Comparison of ENCODE assay signal across 18 cellular contexts in genomic region chr2:107001964-107002696, GRCh38.
DNase-seq lines count a peak whose midpoint lies in the region; ATAC-seq and TF ChIP-seq lines count a peak whose summit lies in the region.
"Had no signal": no experiment of that assay in that cellular context is flagged by ENCODE, and none has a peak within 500 bp of the region (broad histone marks: within the 10 kb centered on the region; RNA-seq: fewer than 3 reads in every experiment).

No MANE protein-coding gene starts in this region.

- H3K9me3 Mint-ChIP-seq in chondrocyte (ENCODE audit: low read depth) = no peaks in the 10 kb centered on the region
- H3K9me3 Mint-ChIP-seq: endodermal cell had no signal

- H3K36me3 ChIP-seq in left lung = no peaks in the 10 kb centered on the region

- H3K4me3 ChIP-seq in left lung = no peak overlapping the region
- H3K4me3 ChIP-seq: SK-N-MC had no signal

- H3K27me3 Mint-ChIP-seq in chondrocyte (ENCODE audit: low read depth) = no peaks in the 10 kb centered on the region
- H3K27me3 Mint-ChIP-seq: activated naive CD8-positive, alpha-beta T cell; B cell; central memory CD8-positive, alpha-beta T cell had no signal

- peak overlapping the region; percentile 90 for H3K27ac Mint-ChIP-seq in chondrocyte (ENCODE audit: unreplicated experiment)
- H3K27ac Mint-ChIP-seq: activated naive CD8-positive, alpha-beta T cell; B cell; endodermal cell had no signal

- H3K4me1 ChIP-seq in left lung = no peaks in the 10 kb centered on the region

- H3K4me3 Mint-ChIP-seq in chondrocyte (ENCODE audit: unreplicated experiment) = no peak overlapping the region
- H3K4me3 Mint-ChIP-seq: activated naive CD8-positive, alpha-beta T cell; B cell; central memory CD8-positive, alpha-beta T cell; endodermal cell had no signal

- H3K4me1 Mint-ChIP-seq in chondrocyte (ENCODE audit: low read depth) = peaks cover 46% of the 10 kb centered on the region
- H3K4me1 Mint-ChIP-seq: B cell; central memory CD8-positive, alpha-beta T cell had no signal

- H3K27me3 ChIP-seq in left lung = no peaks in the 10 kb centered on the region

- H3K27ac ChIP-seq in left lung = no peak overlapping the region
- H3K27ac ChIP-seq: SK-N-MC had no signal

- TF ChIP-seq CTCF in chondrocyte (IDR thresholded peaks at IDR 0.05) (no peak), left lung (IDR thresholded peaks at IDR 0.05) (no peak)

- DNase-seq in DMS53 treated with DMSO at 0.1 percent for 48 hours (lab: John Stamatoyannopoulos, UW; ENCODE audit: unreplicated experiment) (peak; percentile 91), NCI-H524 (lab: John Stamatoyannopoulos, UW) (peak; percentile 3 to 71), chondrocyte (ENCODE audit: low spot score) (no peak), non-pigmented ciliary epithelial cell (ENCODE audit: low read depth) (peak; percentile 63), HCEC 1CT (no peak), left lung (no peak)
- DNase-seq: activated CD4-positive, alpha-beta T cell treated with anti-CD3 and anti-CD28 coated beads, Interleukin-2, amount 50 U/mL, for 1 hour; DMS153; endodermal cell; mesendoderm; NCI-H2029; NCI-H526 treated with DMSO at 0.1 percent for 48 hours had no signal

- H3K9me3 ChIP-seq in left lung = no peaks in the 10 kb centered on the region

- intact Hi-C loops in left lung (cut with DNase I) = no loop called here

- no peak for ATAC-seq in left lung
- no peak for ATAC-seq in HG02610 (IDR thresholded peaks at IDR 0.05; ENCODE audit: unreplicated experiment)
- ATAC-seq in HG02840 (IDR thresholded peaks at IDR 0.05; ENCODE audit: low FRiP score, unreplicated experiment) = no peak

- no peaks in the 10 kb centered on the region for H3K36me3 Mint-ChIP-seq in chondrocyte (ENCODE audit: low read depth)
- H3K36me3 Mint-ChIP-seq: activated naive CD8-positive, alpha-beta T cell had no signal

Comparison
In these comparisons a context has a peak if more than half of its experiments do, and no peak if none do; other contexts are left out.
1. DNase-seq: peak in DMS53 treated with DMSO at 0.1 percent for 48 hours (single experiment), NCI-H524 (2 of 2) and non-pigmented ciliary epithelial cell (single experiment); none in chondrocyte (single experiment), HCEC 1CT (single experiment) and left lung (0 of 2).